ENCODE assay signal across 8 cellular contexts in genomic region chr2:41840702-41841551, GRCh38.
DNase-seq lines count a peak whose midpoint lies in the region; ATAC-seq and TF ChIP-seq lines count a peak whose summit lies in the region.

No MANE protein-coding gene starts in this region.

- H3K4me1 Mint-ChIP-seq in activated CD4-positive, alpha-beta T cell treated with anti-CD3 and anti-CD28 coated beads, Interleukin-2, amount 10 ng/mL, durations not matched to agents 7 days and 5 days, result peaks cover 10% of the 10 kb centered on the region

- H3K27ac Mint-ChIP-seq in activated CD4-positive, alpha-beta T cell treated with anti-CD3 and anti-CD28 coated beads, Interleukin-2, amount 10 ng/mL, durations not matched to agents 7 days and 5 days, result peak overlapping the region; percentile 91

- ATAC-seq in HG03442 (IDR thresholded peaks at IDR 0.05; ENCODE audit: unreplicated experiment), result peak; percentile 100
- peak; percentile 98 for ATAC-seq in left lobe of liver

- no peaks in the 10 kb centered on the region for H3K9me3 ChIP-seq in BE2C

- POLR2A ChIA-PET in activated CD4-positive, alpha-beta T cell treated with anti-CD3 and anti-CD28 coated beads, Interleukin-2, amount 10 ng/mL, durations not matched to agents 7 days and 5 days (lab: Charles Lee), result no interaction called here

- TF ChIP-seq CTCF in BE2C (IDR thresholded peaks at IDR 0.05; ENCODE audit: low read depth, low read length), result peak; percentile 99

- no peaks in the 10 kb centered on the region for H3K36me3 ChIP-seq in BE2C

- peak overlapping the region; percentile 90 for H3K4me3 Mint-ChIP-seq in activated CD4-positive, alpha-beta T cell treated with anti-CD3 and anti-CD28 coated beads, Interleukin-2, amount 10 ng/mL, durations not matched to agents 7 days and 5 days

- H3K4me3 ChIP-seq in BE2C (ENCODE audit: low read depth, low read length), result peak overlapping the region; percentile 92

- no peaks in the 10 kb centered on the region for H3K9me3 Mint-ChIP-seq in activated CD4-positive, alpha-beta T cell treated with anti-CD3 and anti-CD28 coated beads, Interleukin-2, amount 10 ng/mL, durations not matched to agents 7 days and 5 days

- H3K36me3 Mint-ChIP-seq in activated CD4-positive, alpha-beta T cell treated with anti-CD3 and anti-CD28 coated beads, Interleukin-2, amount 10 ng/mL, durations not matched to agents 7 days and 5 days (ENCODE audit: low read depth), result no peaks in the 10 kb centered on the region

- H3K27me3 ChIP-seq in BE2C, result peaks cover 27% of the 10 kb centered on the region

- DNase-seq in BE2C (peak; percentile 97), GM19238 (ENCODE audit: insufficient read length, low spot score) (peak; percentile 83), NCI-H524 (lab: John Stamatoyannopoulos, UW) (peak; percentile 98 to 99), dedifferentiated amniotic fluid mesenchymal stem cell (ENCODE audit: extremely low spot score) (peak; percentile 91), left lobe of liver (ENCODE audit: low spot score) (peak; percentile 97)
- peak; percentile 97 for DNase-seq in activated CD4-positive, alpha-beta T cell treated with anti-CD3 and anti-CD28 coated beads, Interleukin-2, amount 10 ng/mL, durations not matched to agents 7 days and 5 days
- peak; percentile 94 for DNase-seq in stimulated activated CD4-positive, alpha-beta T cell treated with anti-CD3 and anti-CD28 coated beads, Interleukin-2, amount 100 ng/mL, for 4 hours (ENCODE audit: low read depth)

- peaks cover 18% of the 10 kb centered on the region for H3K27me3 Mint-ChIP-seq in activated CD4-positive, alpha-beta T cell treated with anti-CD3 and anti-CD28 coated beads, Interleukin-2, amount 10 ng/mL, durations not matched to agents 7 days and 5 days

- CTCF ChIA-PET in activated CD4-positive, alpha-beta T cell treated with anti-CD3 and anti-CD28 coated beads, Interleukin-2, amount 10 ng/mL, durations not matched to agents 7 days and 5 days (lab: Charles Lee), result interaction anchor here (0.7 to 2.1 kb wide), 6 partner anchors 10 to 247 kb away, joined by 3 to 10 read pairs (median 4); no protein-coding TSS in a partner anchor

- H3K4me1 ChIP-seq in BE2C, result no peaks in the 10 kb centered on the region

Comparison
In these comparisons a context has a peak if more than half of its experiments do, and no peak if none do; other contexts are left out.
1. Peak in every context shown above with its lines: DNase-seq, ATAC-seq and H3K4me3 ChIP-seq.